Comparison of ENCODE assay signal across 7 cellular contexts in genomic region chr3:190615607-190616006, GRCh38.
"Had no signal": no experiment of that assay in that cellular context is flagged by ENCODE, and none has a peak within 500 bp of the region (broad histone marks: within the 10 kb centered on the region; RNA-seq: fewer than 3 reads in every experiment).

No MANE protein-coding gene starts in this region.

- DNase-seq: activated CD4-positive, alpha-beta T cell treated with anti-CD3 and anti-CD28 coated beads for 4 hours; colonic mucosa; foreskin keratinocyte; SJCRH30; stimulated activated CD4-positive, alpha-beta T cell treated with anti-CD3 and anti-CD28 coated beads, Interleukin-4, amount 100 ng/mL, for 4 hours; SW 1271 had no signal

- H3K9me3 Mint-ChIP-seq: neural crest cell had no signal

- ATAC-seq: foreskin keratinocyte had no signal

- H3K4me3 Mint-ChIP-seq: neural crest cell had no signal
